15 cellular contexts compared by ENCODE assay signal in genomic region chr11:75722669-75723042, GRCh38. TPM values are rescaled to one million over a fixed set of nuclear protein-coding genes. Genes with fewer than 3 reads are reported as not detected.
DNase-seq lines count a peak whose midpoint lies in the region; ATAC-seq and TF ChIP-seq lines count a peak whose summit lies in the region.
"Had no signal": no experiment of that assay in that cellular context is flagged by ENCODE, and none has a peak within 500 bp of the region (broad histone marks: within the 10 kb centered on the region; RNA-seq: fewer than 3 reads in every experiment).

No MANE protein-coding gene starts in this region.

- H3K27ac Mint-ChIP-seq in activated T-helper 17 cell treated with anti-CD3 and anti-CD28 coated beads, Interleukin-2, amount 50 U/mL, for 72 hours, result peak overlapping the region; percentile 22
- no peak overlapping the region for H3K27ac Mint-ChIP-seq in activated CD8-positive, alpha-beta memory T cell treated with anti-CD3 and anti-CD28 coated beads, Interleukin-2, amount 10 ng/mL, durations not matched to agents 7 days and 5 days
- H3K27ac Mint-ChIP-seq: CD8-positive, alpha-beta T cell had no signal

- H3K9me3 Mint-ChIP-seq in activated T-helper 17 cell treated with anti-CD3 and anti-CD28 coated beads, Interleukin-2, amount 50 U/mL, for 72 hours, result no peaks in the 10 kb centered on the region
- no peaks in the 10 kb centered on the region for H3K9me3 Mint-ChIP-seq in activated CD8-positive, alpha-beta memory T cell treated with anti-CD3 and anti-CD28 coated beads, Interleukin-2, amount 10 ng/mL, durations not matched to agents 7 days and 5 days (ENCODE audit: low read depth)
- H3K9me3 Mint-ChIP-seq: CD8-positive, alpha-beta T cell had no signal

- no peak for ATAC-seq in activated T-helper 17 cell treated with anti-CD3 and anti-CD28 coated beads, Interleukin-2, amount 50 U/mL, for 72 hours (replicated peaks)
- ATAC-seq in activated CD8-positive, alpha-beta memory T cell treated with anti-CD3 and anti-CD28 coated beads, Interleukin-2, amount 10 ng/mL, durations not matched to agents 7 days and 5 days, result no peak
- ATAC-seq in lower lobe of right lung (no peak), GM21367 (IDR thresholded peaks at IDR 0.05; ENCODE audit: unreplicated experiment) (no peak)

- H3K4me2 ChIP-seq in KMS-11 (no peak overlapping the region), hepatocyte (no peak overlapping the region), osteoblast (ENCODE audit: insufficient read depth, low read length) (no peak overlapping the region), mammary epithelial cell (ENCODE audit: insufficient read depth, low read depth, low read length) (no peak overlapping the region)
- H3K4me2 ChIP-seq: A549, BLaER1 had no signal

- no peaks in the 10 kb centered on the region for H4K20me1 ChIP-seq in KMS-11 (ENCODE audit: insufficient read depth)
- no peaks in the 10 kb centered on the region for H4K20me1 ChIP-seq in hepatocyte (ENCODE audit: insufficient read depth, poor library complexity, severe bottlenecking)
- H4K20me1 ChIP-seq in osteoblast (ENCODE audit: insufficient read depth, low read length), result no peaks in the 10 kb centered on the region
- H4K20me1 ChIP-seq in mammary epithelial cell (ENCODE audit: insufficient read depth, low read length), result no peaks in the 10 kb centered on the region
- H4K20me1 ChIP-seq: BLaER1 had no signal

- dilution Hi-C loops in mammary epithelial cell (cut with HindIII; ENCODE audit: low sequenced_read_pairs), result no loop called here

- H3K4me3 Mint-ChIP-seq in activated T-helper 17 cell treated with anti-CD3 and anti-CD28 coated beads, Interleukin-2, amount 50 U/mL, for 72 hours, result no peak overlapping the region
- H3K4me3 Mint-ChIP-seq in activated CD8-positive, alpha-beta memory T cell treated with anti-CD3 and anti-CD28 coated beads, Interleukin-2, amount 10 ng/mL, durations not matched to agents 7 days and 5 days, result no peak overlapping the region
- H3K4me3 Mint-ChIP-seq: CD8-positive, alpha-beta T cell had no signal

- H3K79me2 ChIP-seq in KMS-11 (ENCODE audit: insufficient read depth, low read depth) (no peaks in the 10 kb centered on the region), hepatocyte (no peaks in the 10 kb centered on the region), osteoblast (ENCODE audit: insufficient read depth, low read length) (no peaks in the 10 kb centered on the region), mammary epithelial cell (ENCODE audit: insufficient read depth, low read length) (no peaks in the 10 kb centered on the region)

- H3K9me3 ChIP-seq in hepatocyte (ENCODE audit: low read depth) (no peaks in the 10 kb centered on the region), osteoblast (ENCODE audit: low read depth, low read length) (no peaks in the 10 kb centered on the region), lower lobe of right lung (no peaks in the 10 kb centered on the region), mammary epithelial cell (replicated peaks; ENCODE audit: insufficient read depth, low read length) (no peaks in the 10 kb centered on the region)
- H3K9me3 ChIP-seq: A549, BLaER1, SJSA1 had no signal

- H3K4me1 Mint-ChIP-seq in activated T-helper 17 cell treated with anti-CD3 and anti-CD28 coated beads, Interleukin-2, amount 50 U/mL, for 72 hours, result no peaks in the 10 kb centered on the region
- peaks cover 2% of the 10 kb centered on the region for H3K4me1 Mint-ChIP-seq in activated CD8-positive, alpha-beta memory T cell treated with anti-CD3 and anti-CD28 coated beads, Interleukin-2, amount 10 ng/mL, durations not matched to agents 7 days and 5 days

- H3K36me3 ChIP-seq in KMS-11 (ENCODE audit: insufficient read depth) (no peaks in the 10 kb centered on the region), hepatocyte (replicated peaks; ENCODE audit: insufficient read depth, low read depth) (no peaks in the 10 kb centered on the region), osteoblast (ENCODE audit: insufficient read depth, low read length) (no peaks in the 10 kb centered on the region), lower lobe of right lung (no peaks in the 10 kb centered on the region), mammary epithelial cell (ENCODE audit: insufficient read depth, low read length) (no peaks in the 10 kb centered on the region)
- H3K36me3 ChIP-seq: BLaER1, SJSA1 had no signal

- H3K27me3 ChIP-seq in KMS-11 (ENCODE audit: insufficient read depth, low read depth) (no peaks in the 10 kb centered on the region), hepatocyte (no peaks in the 10 kb centered on the region), osteoblast (ENCODE audit: insufficient read depth, low read length) (peaks cover 9% of the 10 kb centered on the region), lower lobe of right lung (ENCODE audit: low read depth) (no peaks in the 10 kb centered on the region), mammary epithelial cell (ENCODE audit: insufficient read depth, low read length) (no peaks in the 10 kb centered on the region)
- H3K27me3 ChIP-seq: BLaER1, SJSA1 had no signal

- no TSS peak for BruUV-seq in mammary epithelial cell (replicated peaks; lab: Mats Ljungman, UMichigan)

- WGBS in hepatocyte (ENCODE audit: low lambda C conversion rate, missing lambda C conversion rate), result 91% methylated on average over 9 of the region's 9 CpGs
- WGBS in mammary epithelial cell (ENCODE audit: low coverage, missing lambda C conversion rate), result 62% methylated on average over 9 of the region's 9 CpGs

- H3K27me3 Mint-ChIP-seq in activated T-helper 17 cell treated with anti-CD3 and anti-CD28 coated beads, Interleukin-2, amount 50 U/mL, for 72 hours, result no peaks in the 10 kb centered on the region
- no peaks in the 10 kb centered on the region for H3K27me3 Mint-ChIP-seq in activated CD8-positive, alpha-beta memory T cell treated with anti-CD3 and anti-CD28 coated beads, Interleukin-2, amount 10 ng/mL, durations not matched to agents 7 days and 5 days

- H3K36me3 Mint-ChIP-seq in activated T-helper 17 cell treated with anti-CD3 and anti-CD28 coated beads, Interleukin-2, amount 50 U/mL, for 72 hours (ENCODE audit: low read depth), result no peaks in the 10 kb centered on the region
- no peaks in the 10 kb centered on the region for H3K36me3 Mint-ChIP-seq in activated CD8-positive, alpha-beta memory T cell treated with anti-CD3 and anti-CD28 coated beads, Interleukin-2, amount 10 ng/mL, durations not matched to agents 7 days and 5 days
- H3K36me3 Mint-ChIP-seq: CD8-positive, alpha-beta T cell had no signal

- no peaks in the 10 kb centered on the region for H3K9me2 ChIP-seq in hepatocyte (replicated peaks; ENCODE audit: insufficient read depth)

- H2AFZ ChIP-seq in KMS-11 (ENCODE audit: low read depth) (peak overlapping the region; percentile 48), hepatocyte (no peak overlapping the region), osteoblast (ENCODE audit: low read length) (peak overlapping the region; percentile 18), mammary epithelial cell (ENCODE audit: low read depth, low read length) (no peak overlapping the region)

- DNase-seq in hepatocyte (ENCODE audit: low spot score) (no peak), osteoblast (ENCODE audit: insufficient read length, low spot score, missing footprints) (no peak), lower lobe of right lung (no peak), mammary epithelial cell (no peak)
- DNase-seq in activated CD8-positive, alpha-beta memory T cell treated with anti-CD3 and anti-CD28 coated beads, Interleukin-2, amount 10 ng/mL, durations not matched to agents 7 days and 5 days, result no peak
- DNase-seq: NCI-H1417 treated with DMSO at 0.1 percent for 48 hours, NCI-H187 treated with DMSO at 0.1 percent for 48 hours, NCI-H226 had no signal

- H3K27ac ChIP-seq in KMS-11 (no peak overlapping the region), hepatocyte (peak overlapping the region; percentile 69), osteoblast (ENCODE audit: low read depth, low read length) (no peak overlapping the region), lower lobe of right lung (no peak overlapping the region), mammary epithelial cell (ENCODE audit: insufficient read depth, low read depth, low read length) (no peak overlapping the region)
- H3K27ac ChIP-seq: BLaER1, SJSA1 had no signal

- CTCF ChIA-PET in activated CD8-positive, alpha-beta memory T cell treated with anti-CD3 and anti-CD28 coated beads, Interleukin-2, amount 10 ng/mL, durations not matched to agents 7 days and 5 days (lab: Charles Lee), result interaction anchor here (0.9 to 2.9 kb wide), 10 partner anchors 8 to 429 kb away, joined by 3 to 27 read pairs (median 4); no protein-coding TSS in a partner anchor
- CTCF ChIA-PET in mammary epithelial cell (lab: Charles Lee; ENCODE audit: low non-redundant PET), result no interaction called here

- TF ChIP-seq CTCF in KMS-11 (conservative IDR thresholded peaks at IDR 0.05; ENCODE audit: low read depth, low read length), result no peak
- no peak for TF ChIP-seq CTCF in hepatocyte (IDR thresholded peaks at IDR 0.05; ENCODE audit: poor library complexity)
- no peak for TF ChIP-seq CTCF in osteoblast (IDR thresholded peaks at IDR 0.05; ENCODE audit: extremely low read depth, low read depth, low read length)
- no peak for TF ChIP-seq CTCF in lower lobe of right lung (IDR thresholded peaks at IDR 0.05)
- TF ChIP-seq CTCF in mammary epithelial cell (conservative IDR thresholded peaks at IDR 0.05 in 1 of 2, IDR thresholded peaks at IDR 0.05 in 1 of 2; ENCODE audit: extremely low read depth in 1 of 2, insufficient read depth in 1 of 2, low read depth in 1 of 2, low read length in 2 of 2), result no peak

- intact Hi-C loops in lower lobe of right lung (cut with DNase I) (no loop called here), mammary epithelial cell (cut with micrococcal nuclease) (loop anchor here (1.0 to 10.0 kb wide), 4 partner anchors 80 to 596 kb away; no protein-coding TSS in a partner anchor)

- H3K4me3 ChIP-seq in KMS-11 (IDR thresholded peaks at IDR 0.05; ENCODE audit: insufficient read depth, low read depth, low read length) (no peak overlapping the region), hepatocyte (no peak overlapping the region), osteoblast (ENCODE audit: insufficient read depth, low read length) (no peak overlapping the region), lower lobe of right lung (no peak overlapping the region), mammary epithelial cell (replicated peaks in 1 of 3; ENCODE audit: insufficient read depth in 1 of 3, low read depth in 2 of 3, low read length in 3 of 3) (no peak overlapping the region)
- H3K4me3 ChIP-seq: A549, BLaER1, SJSA1 had no signal

- in situ Hi-C loops in mammary epithelial cell (cut with MboI; ENCODE audit: low sequenced_read_pairs in 2 of 2), result loop anchor here in 1 of 2 donors (25.0 kb wide), 1 partner anchor 140 kb away; no protein-coding TSS in a partner anchor

- peaks cover 14% of the 10 kb centered on the region for H3K4me1 ChIP-seq in KMS-11 (ENCODE audit: low read depth, poor library complexity, severe bottlenecking)
- peaks cover 17% of the 10 kb centered on the region for H3K4me1 ChIP-seq in hepatocyte (ENCODE audit: insufficient read depth)
- no peaks in the 10 kb centered on the region for H3K4me1 ChIP-seq in osteoblast (ENCODE audit: insufficient read depth, low read length)
- no peaks in the 10 kb centered on the region for H3K4me1 ChIP-seq in lower lobe of right lung
- peaks cover 6% of the 10 kb centered on the region for H3K4me1 ChIP-seq in mammary epithelial cell (ENCODE audit: insufficient read depth, low read length)
- H3K4me1 ChIP-seq: A549, BLaER1, SJSA1 had no signal

- H3K9ac ChIP-seq in KMS-11, result no peak overlapping the region
- no peak overlapping the region for H3K9ac ChIP-seq in mammary epithelial cell (ENCODE audit: insufficient read depth, low read length)
- H3K9ac ChIP-seq: BLaER1 had no signal

RNA-seq across cellular contexts. Expression of gene MOGAT2, which starts 5.0 kb away (rescaled TPM):
- total RNA-seq in activated T-helper 17 cell treated with anti-CD3 and anti-CD28 coated beads, Interleukin-2, amount 50 U/mL, for 72 hours, result not detected
- 2.4 and 3.2 TPM in 2 replicates for total RNA-seq in hepatocyte
- 0.84 and 2.9 TPM in 2 replicates for polyA plus RNA-seq in hepatocyte
- total RNA-seq in osteoblast, result not detected in 2 replicates
- total RNA-seq in activated CD8-positive, alpha-beta memory T cell treated with anti-CD3 and anti-CD28 coated beads, Interleukin-2, amount 10 ng/mL, durations not matched to agents 7 days and 5 days, result not detected
- not detected for total RNA-seq in lower lobe of right lung
- not detected for total RNA-seq in mammary epithelial cell
- not detected for polyA plus RNA-seq in mammary epithelial cell
- not detected for polyA minus RNA-seq in mammary epithelial cell
- total RNA-seq: CD8-positive, alpha-beta T cell; SJSA1 had no signal
- polyA plus RNA-seq: A549 had no signal

RNA-seq across cellular contexts. Expression of gene DGAT2, which starts 45.9 kb away (rescaled TPM):
- 1 to 10 TPM; 2.4 to 2.8 TPM for total RNA-seq in activated T-helper 17 cell treated with anti-CD3 and anti-CD28 coated beads, Interleukin-2, amount 50 U/mL, for 72 hours
- total RNA-seq in hepatocyte (52.6 and 60.5 TPM in 2 replicates), osteoblast (2.9 and 3.6 TPM in 2 replicates), lower lobe of right lung (7.4 TPM), mammary epithelial cell (1 to 10 TPM; 2.0 to 2.6 TPM)
- polyA plus RNA-seq in hepatocyte (27.5 and 55.6 TPM in 2 replicates), mammary epithelial cell (2.4 TPM)
- 1 to 10 TPM; 1.5 to 1.8 TPM for total RNA-seq in activated CD8-positive, alpha-beta memory T cell treated with anti-CD3 and anti-CD28 coated beads, Interleukin-2, amount 10 ng/mL, durations not matched to agents 7 days and 5 days
- polyA minus RNA-seq in mammary epithelial cell, result 0.72 TPM
- total RNA-seq: CD8-positive, alpha-beta T cell; SJSA1 had no signal

RNA-seq across cellular contexts. Expression of gene MAP6, which starts 53.8 kb away (rescaled TPM):
- under 1 TPM; 0.21 to 0.24 TPM for total RNA-seq in activated T-helper 17 cell treated with anti-CD3 and anti-CD28 coated beads, Interleukin-2, amount 50 U/mL, for 72 hours
- 2.2 and 3.8 TPM in 2 replicates for total RNA-seq in hepatocyte
- polyA plus RNA-seq in hepatocyte, result 4.4 and 6.4 TPM in 2 replicates
- 0.72 and 1.5 TPM in 2 replicates for total RNA-seq in osteoblast
- under 1 TPM; 0.30 to 0.70 TPM for total RNA-seq in activated CD8-positive, alpha-beta memory T cell treated with anti-CD3 and anti-CD28 coated beads, Interleukin-2, amount 10 ng/mL, durations not matched to agents 7 days and 5 days
- total RNA-seq in lower lobe of right lung, result 10.8 TPM
- total RNA-seq in mammary epithelial cell, result 1 to 10 TPM; 4.3 to 8.8 TPM
- 0.87 TPM for polyA plus RNA-seq in mammary epithelial cell
- polyA minus RNA-seq in mammary epithelial cell, result not detected
- total RNA-seq: CD8-positive, alpha-beta T cell had no signal

Comparison
In these comparisons a context has a peak if more than half of its experiments do, and no peak if none do; other contexts are left out.
1. H2AFZ ChIP-seq: peak in KMS-11 (single experiment) and osteoblast (single experiment); none in hepatocyte (single experiment) and mammary epithelial cell (single experiment).